26 cellular contexts compared by ENCODE assay signal in genomic region chr10:3163879-3164278, GRCh38.
"Had no signal": no experiment of that assay in that cellular context is flagged by ENCODE, and none has a peak within 500 bp of the region (broad histone marks: within the 10 kb centered on the region; RNA-seq: fewer than 3 reads in every experiment).

No MANE protein-coding gene starts in this region.

- ATAC-seq: naive thymus-derived CD8-positive, alpha-beta T cell; natural killer cell treated with Interleukin-12 subunit alpha and Interleukin-12 subunit beta and Interleukin-15 and Interleukin-18, amount 100 ng/mL, for 72 hours; pancreas; psoas muscle; right cardiac atrium; right lobe of liver; stimulated activated effector memory CD8-positive, alpha-beta T cell treated with anti-CD3 and anti-CD28 coated beads, Interleukin-12 subunit alpha, Interleukin-12 subunit beta, amount 100 ng/mL, for 72 hours; stimulated activated naive B cell treated with anti-CD40 and anti-IgM and Interleukin-4, amounts not matched to agents 10 μg/mL and 1 μg/mL and 100 μg/mL, for 72 hours had no signal

- H3K9me3 ChIP-seq: pancreas, psoas muscle, right lobe of liver, sigmoid colon, stomach, thoracic aorta, thyroid gland, tibial nerve, upper lobe of left lung had no signal

- H3K27me3 Mint-ChIP-seq: naive B cell; naive thymus-derived CD8-positive, alpha-beta T cell; natural killer cell treated with Interleukin-12 subunit alpha and Interleukin-12 subunit beta and Interleukin-15 and Interleukin-18, amount 100 ng/mL, for 72 hours; stimulated activated naive B cell treated with anti-CD40 and anti-IgM and Interleukin-4, amounts not matched to agents 10 μg/mL and 1 μg/mL and 100 μg/mL, for 72 hours; stimulated activated naive CD8-positive, alpha-beta T cell treated with anti-CD3 and anti-CD28 coated beads, Interleukin-15, Interleukin-2, amounts not matched to agents 100 ng/mL and 50 ng/mL, for 24 hours had no signal

- H3K27me3 ChIP-seq: neural progenitor cell, pancreas, right lobe of liver, sigmoid colon, stomach, thyroid gland, tibial nerve, upper lobe of left lung had no signal

- DNase-seq: naive B cell; naive thymus-derived CD8-positive, alpha-beta T cell; nephron progenitor cell; occipital lobe; pancreas; psoas muscle; right cardiac atrium; right lobe of liver; sigmoid colon; small intestine; stimulated activated CD4-positive, alpha-beta T cell treated with anti-CD3 and anti-CD28 coated beads, Interleukin-15, amount 100 ng/mL, for 24 hours; stimulated activated CD4-positive, alpha-beta T cell treated with anti-CD3 and anti-CD28 coated beads, Interleukin-2, amount 100 ng/mL, for 24 hours; stimulated activated CD4-positive, alpha-beta T cell treated with anti-CD3 and anti-CD28 coated beads, Interleukin-2, amount 100 ng/mL, for 48 hours; stimulated activated CD4-positive, alpha-beta T cell treated with anti-CD3 and anti-CD28 coated beads, Interleukin-4, amount 100 ng/mL, for 24 hours; stimulated activated naive B cell treated with anti-CD40 and anti-IgM and Interleukin-4, amounts not matched to agents 10 μg/mL and 1 μg/mL and 100 μg/mL, for 72 hours; stimulated activated naive CD4-positive, alpha-beta T cell treated with Interleukin-2 at 50 U/mL for 16 hours; stomach; thyroid gland; trophoblast cell; upper lobe of left lung had no signal

- H3K4me1 ChIP-seq: neural progenitor cell, pancreas, psoas muscle, right lobe of liver, sigmoid colon, stomach, thyroid gland, tibial nerve, upper lobe of left lung had no signal

- H3K4me3 ChIP-seq: neural progenitor cell, pancreas, psoas muscle, right lobe of liver, sigmoid colon, stomach, thoracic aorta, thyroid gland, tibial nerve, upper lobe of left lung had no signal

- H3K4me1 Mint-ChIP-seq: naive B cell, neural progenitor cell had no signal

- H3K9me3 Mint-ChIP-seq: naive B cell; naive thymus-derived CD8-positive, alpha-beta T cell; natural killer cell treated with Interleukin-12 subunit alpha and Interleukin-12 subunit beta and Interleukin-15 and Interleukin-18, amount 100 ng/mL, for 72 hours; nephron progenitor cell; neural progenitor cell; stimulated activated effector memory CD8-positive, alpha-beta T cell treated with anti-CD3 and anti-CD28 coated beads, Interleukin-12 subunit alpha, Interleukin-12 subunit beta, amount 100 ng/mL, for 72 hours; stimulated activated naive B cell treated with anti-CD40 and anti-IgM and Interleukin-4, amounts not matched to agents 10 μg/mL and 1 μg/mL and 100 μg/mL, for 72 hours; stimulated activated naive CD8-positive, alpha-beta T cell treated with anti-CD3 and anti-CD28 coated beads, Interleukin-15, Interleukin-2, amounts not matched to agents 100 ng/mL and 50 ng/mL, for 24 hours had no signal

- H3K27ac Mint-ChIP-seq: naive B cell; natural killer cell treated with Interleukin-12 subunit alpha and Interleukin-12 subunit beta and Interleukin-15 and Interleukin-18, amount 100 ng/mL, for 72 hours; nephron progenitor cell; neural progenitor cell; stimulated activated effector memory CD8-positive, alpha-beta T cell treated with anti-CD3 and anti-CD28 coated beads, Interleukin-12 subunit alpha, Interleukin-12 subunit beta, amount 100 ng/mL, for 72 hours; stimulated activated naive B cell treated with anti-CD40 and anti-IgM and Interleukin-4, amounts not matched to agents 10 μg/mL and 1 μg/mL and 100 μg/mL, for 72 hours; stimulated activated naive CD8-positive, alpha-beta T cell treated with anti-CD3 and anti-CD28 coated beads, Interleukin-15, Interleukin-2, amounts not matched to agents 100 ng/mL and 50 ng/mL, for 24 hours had no signal

- H2AFZ ChIP-seq: neural progenitor cell had no signal

- H3K27ac ChIP-seq: neural progenitor cell, pancreas, psoas muscle, right lobe of liver, sigmoid colon, stomach, thoracic aorta, thyroid gland, tibial nerve, upper lobe of left lung had no signal

- H3K4me3 Mint-ChIP-seq: naive B cell; naive thymus-derived CD8-positive, alpha-beta T cell; natural killer cell treated with Interleukin-12 subunit alpha and Interleukin-12 subunit beta and Interleukin-15 and Interleukin-18, amount 100 ng/mL, for 72 hours; nephron progenitor cell; neural progenitor cell; stimulated activated effector memory CD8-positive, alpha-beta T cell treated with anti-CD3 and anti-CD28 coated beads, Interleukin-12 subunit alpha, Interleukin-12 subunit beta, amount 100 ng/mL, for 72 hours; stimulated activated naive B cell treated with anti-CD40 and anti-IgM and Interleukin-4, amounts not matched to agents 10 μg/mL and 1 μg/mL and 100 μg/mL, for 72 hours; stimulated activated naive CD8-positive, alpha-beta T cell treated with anti-CD3 and anti-CD28 coated beads, Interleukin-15, Interleukin-2, amounts not matched to agents 100 ng/mL and 50 ng/mL, for 24 hours had no signal

- H3K4me2 ChIP-seq: neural progenitor cell had no signal

- H3K9ac ChIP-seq: neural progenitor cell had no signal
